20 cellular contexts compared by ENCODE assay signal in genomic region chr16:11319529-11320146, GRCh38. TPM values are rescaled to one million over a fixed set of nuclear protein-coding genes. Genes with fewer than 3 reads are reported as not detected.
DNase-seq lines count a peak whose midpoint lies in the region; ATAC-seq and TF ChIP-seq lines count a peak whose summit lies in the region.
"Had no signal": no experiment of that assay in that cellular context is flagged by ENCODE, and none has a peak within 500 bp of the region (broad histone marks: within the 10 kb centered on the region; RNA-seq: fewer than 3 reads in every experiment).

No MANE protein-coding gene starts in this region.

- H3K36me3 ChIP-seq in HCT116 (ENCODE audit: control insufficient read depth in 1 of 2, insufficient read depth in 2 of 2, low read length in 2 of 2) (no peaks in the 10 kb centered on the region), SK-N-SH (replicated peaks in 1 of 2; ENCODE audit: control insufficient read depth in 1 of 2, insufficient read depth in 2 of 2, low read length in 1 of 2) (no peaks in the 10 kb centered on the region), mucosa of descending colon (ENCODE audit: low read depth) (no peaks in the 10 kb centered on the region)
- H3K36me3 ChIP-seq: ascending aorta, esophagus squamous epithelium, heart right ventricle, SJSA1, upper lobe of right lung had no signal

- WGBS in SK-N-SH (ENCODE audit: low lambda C conversion rate) = 34% methylated on average over 5 of the region's 8 CpGs

- H2AFZ ChIP-seq in HCT116 (ENCODE audit: low read depth, low read length, poor library complexity, severe bottlenecking) (no peak overlapping the region), SK-N-SH (ENCODE audit: low read depth) (no peak overlapping the region)

- CTCF ChIA-PET in HCT116 (lab: Charles Lee) = no interaction called here
- CTCF ChIA-PET in SK-N-SH (lab: Yijun Ruan, JAX) = interaction anchor here (1.0 to 1.3 kb wide), 4 partner anchors 14 to 356 kb away, joined by 3 to 4 read pairs (median 3); no protein-coding TSS in a partner anchor

- peaks cover 4% of the 10 kb centered on the region for H3F3A ChIP-seq in SK-N-SH (replicated peaks; ENCODE audit: insufficient read depth)

- no peaks in the 10 kb centered on the region for H3K27me3 ChIP-seq in HCT116 (ENCODE audit: insufficient read depth, low read length)
- H3K27me3 ChIP-seq in SK-N-SH (ENCODE audit: insufficient read depth) = no peaks in the 10 kb centered on the region
- H3K27me3 ChIP-seq: ascending aorta, esophagus squamous epithelium, heart right ventricle, SJSA1, upper lobe of right lung had no signal

- TF ChIP-seq RAD21 in HCT116 (IDR thresholded peaks at IDR 0.05; ENCODE audit: low read depth) (no peak), SK-N-SH (IDR thresholded peaks at IDR 0.05; ENCODE audit: low read length) (no peak)

- no peak overlapping the region for H3K27ac ChIP-seq in HCT116 (ENCODE audit: low read depth, low read length)
- H3K27ac ChIP-seq in SK-N-SH (ENCODE audit: low read depth in 2 of 2, low read length in 1 of 2) = no peak overlapping the region
- H3K27ac ChIP-seq: ascending aorta, esophagus squamous epithelium, heart right ventricle, SJSA1, upper lobe of right lung had no signal

- BruUV-seq in HCT116 (replicated peaks; lab: Mats Ljungman, UMichigan) = no TSS peak

- no peak for TF ChIP-seq EP300 in SK-N-SH (IDR thresholded peaks at IDR 0.05; ENCODE audit: borderline replicate concordance in 1 of 2, low read depth in 1 of 2, low read length in 1 of 2)

- H3K4me3 ChIP-seq in HCT116 (replicated peaks in 1 of 2; ENCODE audit: low read depth in 1 of 2, low read length in 2 of 2) (no peak overlapping the region), SK-N-SH (ENCODE audit: low read depth in 2 of 2, low read length in 1 of 2) (no peak overlapping the region), mucosa of descending colon (no peak overlapping the region)
- H3K4me3 ChIP-seq: ascending aorta, esophagus squamous epithelium, heart right ventricle, SJSA1, upper lobe of right lung had no signal

- ATAC-seq in HCT116 (peak; percentile 55; the same call in 1 of the 2 replicates), mucosa of descending colon (peak; percentile 15), left lobe of liver (no peak)
- ATAC-seq: heart right ventricle; stimulated activated memory B cell treated with anti-CD40 and anti-IgM and Interleukin-4, amounts not matched to agents 10 μg/mL and 1 μg/mL and 100 μg/mL, for 72 hours; upper lobe of right lung had no signal

- DNase-seq in NCI-H345 (lab: John Stamatoyannopoulos, UW) (peak; percentile 60), NCI-H345 treated with DMSO at 0.1 percent for 48 hours (lab: John Stamatoyannopoulos, UW; ENCODE audit: unreplicated experiment) (no peak), HCT116 (ENCODE audit: low read depth, low spot score) (no peak), SK-N-SH (peak; percentile 67), mucosa of descending colon (peak in 1 of 3 donors; percentile 50), SW480 (ENCODE audit: low spot score) (no peak), left lobe of liver (ENCODE audit: low spot score) (no peak), DMS114 treated with DMSO at 0.1 percent for 48 hours (lab: John Stamatoyannopoulos, UW; ENCODE audit: unreplicated experiment) (no peak)
- DNase-seq: activated CD4-positive, alpha-beta T cell treated with anti-CD3 and anti-CD28 coated beads, Interleukin-2, amount 50 U/mL, for 48 hours; esophagus squamous epithelium; heart right ventricle; NCI-H1048; upper lobe of right lung had no signal

- H3K4me1 ChIP-seq in HCT116 (ENCODE audit: control insufficient read depth in 1 of 2, insufficient read depth in 2 of 2, low read length in 2 of 2) (peaks cover 18 to 19% of the 10 kb centered on the region in 2 experiments), SK-N-SH (ENCODE audit: control insufficient read depth in 1 of 2, insufficient read depth in 2 of 2, low read depth in 1 of 2, low read length in 1 of 2) (peaks cover 0 to 3% of the 10 kb centered on the region in 2 experiments; a peak in 1 of 4 replicates), mucosa of descending colon (ENCODE audit: low read depth) (no peaks in the 10 kb centered on the region)
- H3K4me1 ChIP-seq: ascending aorta, esophagus squamous epithelium, heart right ventricle, upper lobe of right lung had no signal

- no peaks in the 10 kb centered on the region for H3K9me3 ChIP-seq in HCT116 (ENCODE audit: control insufficient read depth in 1 of 2, insufficient read depth in 1 of 2, low read depth in 1 of 2, low read length in 2 of 2)
- H3K9me3 ChIP-seq in SK-N-SH = no peaks in the 10 kb centered on the region
- H3K9me3 ChIP-seq in mucosa of descending colon = no peaks in the 10 kb centered on the region
- H3K9me3 ChIP-seq: ascending aorta, esophagus squamous epithelium, heart right ventricle, SJSA1, upper lobe of right lung had no signal

- TF ChIP-seq CTCF in HCT116 (IDR thresholded peaks at IDR 0.05 in 2 of 3, conservative IDR thresholded peaks at IDR 0.05 in 1 of 3; ENCODE audit: borderline replicate concordance in 1 of 3, insufficient read depth in 1 of 3, low read depth in 2 of 3, low read length in 2 of 3) (no peak), SK-N-SH (IDR thresholded peaks at IDR 0.05) (no peak), mucosa of descending colon (IDR thresholded peaks at IDR 0.05) (no peak)

- POLR2A ChIA-PET in HCT116 (lab: Charles Lee) (no interaction called here), SK-N-SH (lab: Yijun Ruan, JAX) (interaction anchor here (1.1 kb wide), 1 partner anchor 22 kb away, joined by 3 read pairs; no protein-coding TSS in a partner anchor)

- H3K4me2 ChIP-seq in HCT116 (ENCODE audit: low read length) (peak overlapping the region; percentile 1; the same call in 1 of the 2 replicates), SK-N-SH (no peak overlapping the region)

- intact Hi-C loops in HCT116 (cut with micrococcal nuclease) = no loop called here
- intact Hi-C loops in mucosa of descending colon (cut with DNase I, micrococcal nuclease) = no loop called here

- no peaks in the 10 kb centered on the region for H3K79me2 ChIP-seq in HCT116 (ENCODE audit: insufficient read depth, low read length)
- no peaks in the 10 kb centered on the region for H3K79me2 ChIP-seq in SK-N-SH (ENCODE audit: insufficient read depth)

- H3K9me2 ChIP-seq in HCT116 (ENCODE audit: insufficient read depth) (no peaks in the 10 kb centered on the region), SK-N-SH (no peaks in the 10 kb centered on the region)

- H3K9ac ChIP-seq in HCT116 (ENCODE audit: low read length) (no peak overlapping the region), SK-N-SH (no peak overlapping the region)

- H4K20me1 ChIP-seq in HCT116 (ENCODE audit: insufficient read depth) (no peaks in the 10 kb centered on the region), SK-N-SH (ENCODE audit: insufficient read depth) (no peaks in the 10 kb centered on the region)

- no peak for TF ChIP-seq POLR2A in HCT116 (IDR thresholded peaks at IDR 0.05; ENCODE audit: borderline replicate concordance, extremely low read depth, insufficient read depth, insufficient read length)

- RAD21 ChIA-PET in HCT116 (lab: Charles Lee; ENCODE audit: low non-redundant PET in 1 of 2, low total read pairs in 2 of 2, uncharacterized antibody in 2 of 2, unreplicated experiment in 2 of 2) = no interaction called here

TF ChIP-seq in HCT116, 20 proteins besides CTCF, POLR2A, EP300 and RAD21 (continues in another document):
- TF ChIP-seq TCF7L2 (IDR thresholded peaks at IDR 0.05; ENCODE audit: borderline replicate concordance, extremely low read depth, insufficient read depth, insufficient read length) (no peak), SIN3A (IDR thresholded peaks at IDR 0.05; ENCODE audit: low read depth) (no peak), ATF3 (IDR thresholded peaks at IDR 0.05) (no peak)

TF ChIP-seq in SK-N-SH, 30 proteins besides CTCF, POLR2A, EP300 and RAD21:
- TF ChIP-seq YY1 (IDR thresholded peaks at IDR 0.05; ENCODE audit: low read depth) (no peak), FOSL2 (IDR thresholded peaks at IDR 0.05; ENCODE audit: borderline replicate concordance, low read depth) (no peak), RCOR1 (IDR thresholded peaks at IDR 0.05; ENCODE audit: low read length) (no peak), NFIC (IDR thresholded peaks at IDR 0.05; ENCODE audit: borderline replicate concordance) (peak; percentile 91)

RNA-seq across cellular contexts. Expression of gene RMI2, which starts 25.6 kb away (rescaled TPM):
- total RNA-seq in HCT116 (2021; ENCODE audit: unreplicated experiment) (19.9 TPM), mucosa of descending colon (10 to 100 TPM in 1 of 3 donors, 1 to 10 TPM in 2; 2.1 to 12.1 (median 7.0) TPM), left lobe of liver (0.70 TPM)
- polyA plus RNA-seq in HCT116 (2012) = 8.3 and 10.2 TPM in 2 replicates
- polyA plus RNA-seq in SK-N-SH (2012; rRNA removed) = 5.6 and 8.5 TPM in 2 replicates
- polyA plus RNA-seq in SK-N-SH (2012; cell fraction: cytosol; rRNA removed) = 11.5 and 13.0 TPM in 2 replicates
- 4.5 and 5.8 TPM in 2 replicates for polyA plus RNA-seq in SK-N-SH (2012; cell fraction: nucleus; rRNA removed)
- total RNA-seq: ascending aorta had no signal

RNA-seq across cellular contexts. Expression of gene PRM1, which starts 38.5 kb away (rescaled TPM):
- total RNA-seq in HCT116 (2021; ENCODE audit: unreplicated experiment) (not detected), mucosa of descending colon (not detected), left lobe of liver (not detected)
- polyA plus RNA-seq in HCT116 (2012) = not detected in 2 replicates
- not detected in 2 replicates for polyA plus RNA-seq in SK-N-SH (2012; rRNA removed)
- not detected in 2 replicates for polyA plus RNA-seq in SK-N-SH (2012; cell fraction: cytosol; rRNA removed)
- not detected in 2 replicates for polyA plus RNA-seq in SK-N-SH (2012; cell fraction: nucleus; rRNA removed)
- total RNA-seq: activated T-helper 2 cell treated with anti-CD3 and anti-CD28 coated beads, Interferon-gamma antibody, Interleukin-2, Interleukin-4, amounts not matched to agents 10 μg/mL and 5 μg/mL and 100 μg/mL, durations not matched to agents 14 hours and 24 hours and 36 hours; ascending aorta; esophagus squamous epithelium; heart right ventricle; kidney; omental fat pad; SJSA1; skeletal muscle tissue; upper lobe of right lung had no signal
- polyA plus RNA-seq: heart right ventricle had no signal

RNA-seq across cellular contexts. Expression of gene PRM2, which starts 43.4 kb away (rescaled TPM):
- not detected for total RNA-seq in HCT116 (2021; ENCODE audit: unreplicated experiment)
- polyA plus RNA-seq in HCT116 (2012) = not detected in 2 replicates
- not detected in 2 replicates for polyA plus RNA-seq in SK-N-SH (2012; rRNA removed)
- not detected in 2 replicates for polyA plus RNA-seq in SK-N-SH (2012; cell fraction: cytosol; rRNA removed)
- polyA plus RNA-seq in SK-N-SH (2012; cell fraction: nucleus; rRNA removed) = not detected in 2 replicates
- total RNA-seq in mucosa of descending colon = not detected
- not detected for total RNA-seq in left lobe of liver
- total RNA-seq: activated T-helper 2 cell treated with anti-CD3 and anti-CD28 coated beads, Interferon-gamma antibody, Interleukin-2, Interleukin-4, amounts not matched to agents 10 μg/mL and 5 μg/mL and 100 μg/mL, durations not matched to agents 14 hours and 24 hours and 36 hours; ascending aorta; esophagus squamous epithelium; heart right ventricle; kidney; omental fat pad; SJSA1; skeletal muscle tissue; upper lobe of right lung had no signal
- polyA plus RNA-seq: heart right ventricle had no signal

RNA-seq across cellular contexts. Expression of gene PRM3, which starts 46.2 kb away (rescaled TPM):
- not detected for total RNA-seq in HCT116 (2021; ENCODE audit: unreplicated experiment)
- polyA plus RNA-seq in HCT116 (2012) = not detected in 2 replicates
- not detected in 2 replicates for polyA plus RNA-seq in SK-N-SH (2012; rRNA removed)
- not detected in 2 replicates for polyA plus RNA-seq in SK-N-SH (2012; cell fraction: cytosol; rRNA removed)
- not detected in 2 replicates for polyA plus RNA-seq in SK-N-SH (2012; cell fraction: nucleus; rRNA removed)
- not detected for total RNA-seq in mucosa of descending colon
- not detected for total RNA-seq in left lobe of liver
- total RNA-seq: activated T-helper 2 cell treated with anti-CD3 and anti-CD28 coated beads, Interferon-gamma antibody, Interleukin-2, Interleukin-4, amounts not matched to agents 10 μg/mL and 5 μg/mL and 100 μg/mL, durations not matched to agents 14 hours and 24 hours and 36 hours; ascending aorta; esophagus squamous epithelium; heart right ventricle; kidney; omental fat pad; SJSA1; skeletal muscle tissue; upper lobe of right lung had no signal
- polyA plus RNA-seq: heart right ventricle had no signal

RNA-seq across cellular contexts. Expression of gene TNP2, which starts 50.5 kb away (rescaled TPM):
- total RNA-seq in HCT116 (2021; ENCODE audit: unreplicated experiment) (not detected), mucosa of descending colon (not detected), left lobe of liver (not detected)
- polyA plus RNA-seq in HCT116 (2012) = not detected in 2 replicates
- polyA plus RNA-seq in SK-N-SH (2012; rRNA removed) = not detected in 2 replicates
- polyA plus RNA-seq in SK-N-SH (2012; cell fraction: cytosol; rRNA removed) = not detected in 2 replicates
- not detected in 2 replicates for polyA plus RNA-seq in SK-N-SH (2012; cell fraction: nucleus; rRNA removed)
- total RNA-seq: activated T-helper 2 cell treated with anti-CD3 and anti-CD28 coated beads, Interferon-gamma antibody, Interleukin-2, Interleukin-4, amounts not matched to agents 10 μg/mL and 5 μg/mL and 100 μg/mL, durations not matched to agents 14 hours and 24 hours and 36 hours; ascending aorta; esophagus squamous epithelium; heart right ventricle; kidney; omental fat pad; SJSA1; skeletal muscle tissue; upper lobe of right lung had no signal
- polyA plus RNA-seq: heart right ventricle had no signal

Comparison
In these comparisons a context has a peak if more than half of its experiments do, and no peak if none do; other contexts are left out.
1. DNase-seq: peak in NCI-H345 (single experiment) and SK-N-SH (single experiment); none in NCI-H345 treated with DMSO at 0.1 percent for 48 hours (single experiment), HCT116 (single experiment), SW480 (single experiment), left lobe of liver (single experiment) and DMS114 treated with DMSO at 0.1 percent for 48 hours (single experiment).